ENCODE assay signal across 8 cellular contexts in the genomic region with DNA sequence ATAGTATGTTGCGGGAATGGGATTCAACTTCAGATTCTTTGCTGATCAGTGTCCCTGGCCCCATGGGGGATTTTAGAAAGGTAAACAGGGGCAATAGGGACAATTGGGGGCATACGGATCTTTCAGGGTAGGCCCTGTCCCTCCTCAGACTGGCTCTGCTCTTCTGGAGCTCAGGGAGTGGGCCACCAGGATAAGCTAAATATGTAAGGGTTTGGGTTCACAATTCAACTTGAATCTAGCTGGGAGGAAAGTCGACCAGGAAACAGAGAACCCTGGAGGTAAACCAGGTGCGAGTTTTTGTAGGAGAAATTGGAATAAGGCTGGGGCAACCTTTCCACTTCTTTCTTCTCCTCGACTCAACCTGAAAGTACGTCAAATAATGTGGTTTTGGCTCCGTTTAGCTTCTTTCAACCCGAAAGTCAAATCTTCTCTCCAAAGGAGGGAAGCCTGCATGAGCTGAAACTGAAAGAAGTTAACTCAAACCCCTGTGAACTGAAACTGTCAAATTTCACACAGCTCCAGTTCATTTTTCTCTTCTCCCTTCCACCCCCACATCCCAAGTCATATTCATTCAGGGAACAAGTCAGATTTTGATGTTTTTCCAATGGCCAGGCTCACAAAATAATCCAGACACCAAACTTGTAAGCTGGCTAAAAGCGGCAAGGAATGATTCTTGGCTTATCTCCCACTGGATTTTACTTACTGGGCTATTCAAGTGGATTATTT.
DNase-seq lines count a peak whose midpoint lies in the region; ATAC-seq and TF ChIP-seq lines count a peak whose summit lies in the region.
"Had no signal": no experiment of that assay in that cellular context is flagged by ENCODE, and none has a peak within 500 bp of the region (broad histone marks: within the 10 kb centered on the region; RNA-seq: fewer than 3 reads in every experiment).

No MANE protein-coding gene starts in this region.

- POLR2A ChIA-PET in CD8-positive, alpha-beta T cell (lab: Charles Lee), result no interaction called here

- H3K36me3 Mint-ChIP-seq in activated naive CD8-positive, alpha-beta T cell treated with anti-CD3 and anti-CD28 coated beads, Interleukin-2, amount 50 U/mL, for 24 hours (ENCODE audit: low read depth), result peaks cover 3% of the 10 kb centered on the region
- H3K36me3 Mint-ChIP-seq in CD8-positive, alpha-beta T cell, result no peaks in the 10 kb centered on the region

- peak; percentile 78 for ATAC-seq in GM18517 (IDR thresholded peaks at IDR 0.05; ENCODE audit: unreplicated experiment)
- peak; percentile 59 for ATAC-seq in GM21367 (IDR thresholded peaks at IDR 0.05; ENCODE audit: unreplicated experiment)
- ATAC-seq in HG03159 (IDR thresholded peaks at IDR 0.05; ENCODE audit: unreplicated experiment), result peak; percentile 64
- peak; percentile 58 for ATAC-seq in activated naive CD8-positive, alpha-beta T cell treated with anti-CD3 and anti-CD28 coated beads, Interleukin-2, amount 50 U/mL, for 24 hours
- no peak for ATAC-seq in CD8-positive, alpha-beta T cell

- peak overlapping the region; percentile 9 for H3K4me3 Mint-ChIP-seq in activated naive CD8-positive, alpha-beta T cell treated with anti-CD3 and anti-CD28 coated beads, Interleukin-2, amount 50 U/mL, for 24 hours
- H3K4me3 Mint-ChIP-seq in CD8-positive, alpha-beta T cell, result no peak overlapping the region

- peaks cover 64% of the 10 kb centered on the region for H3K4me1 Mint-ChIP-seq in activated naive CD8-positive, alpha-beta T cell treated with anti-CD3 and anti-CD28 coated beads, Interleukin-2, amount 50 U/mL, for 24 hours
- peaks cover 10% of the 10 kb centered on the region for H3K4me1 Mint-ChIP-seq in CD8-positive, alpha-beta T cell (ENCODE audit: low read depth)

- H3K4me1 ChIP-seq in CD8-positive, alpha-beta T cell (ENCODE audit: insufficient read depth, low read length), result peaks cover 7% of the 10 kb centered on the region

- H3K4me3 ChIP-seq in CD8-positive, alpha-beta T cell (ENCODE audit: low read depth, low read length), result no peak overlapping the region

- H3K27me3 ChIP-seq in CD8-positive, alpha-beta T cell (ENCODE audit: insufficient read depth, low read length), result no peaks in the 10 kb centered on the region

- peak overlapping the region; percentile 89 for H3K27ac Mint-ChIP-seq in activated naive CD8-positive, alpha-beta T cell treated with anti-CD3 and anti-CD28 coated beads, Interleukin-2, amount 50 U/mL, for 24 hours
- no peak overlapping the region for H3K27ac Mint-ChIP-seq in CD8-positive, alpha-beta T cell

- H3K27ac ChIP-seq in CD8-positive, alpha-beta T cell (ENCODE audit: low read depth, low read length), result no peak overlapping the region

- H3K27me3 Mint-ChIP-seq in activated naive CD8-positive, alpha-beta T cell treated with anti-CD3 and anti-CD28 coated beads, Interleukin-2, amount 50 U/mL, for 24 hours, result peaks cover 12% of the 10 kb centered on the region
- H3K27me3 Mint-ChIP-seq in CD8-positive, alpha-beta T cell (ENCODE audit: low read depth), result peaks cover 11% of the 10 kb centered on the region

- no peaks in the 10 kb centered on the region for H3K36me3 ChIP-seq in CD8-positive, alpha-beta T cell (ENCODE audit: insufficient read depth, low read length)

- TF ChIP-seq CTCF in CD8-positive, alpha-beta T cell (IDR thresholded peaks at IDR 0.05), result no peak

- DNase-seq in activated naive CD8-positive, alpha-beta T cell treated with anti-CD3 and anti-CD28 coated beads, Interleukin-2, amount 50 U/mL, for 24 hours, result no peak
- no peak for DNase-seq in CD8-positive, alpha-beta T cell
- no peak for DNase-seq in globus pallidus (ENCODE audit: low spot score)
- DNase-seq in NCI-H146 (lab: John Stamatoyannopoulos, UW), result no peak
- DNase-seq: NCI-H524 treated with DMSO at 0.1 percent for 48 hours had no signal

- CTCF ChIA-PET in CD8-positive, alpha-beta T cell (lab: Charles Lee), result interaction anchor here (1.3 to 1.4 kb wide), 2 partner anchors 10 to 23 kb away, joined by 3 read pairs; no protein-coding TSS in a partner anchor

- intact Hi-C loops in CD8-positive, alpha-beta T cell (cut with DNase I, micrococcal nuclease), result no loop called here

- no peaks in the 10 kb centered on the region for H3K9me3 ChIP-seq in CD8-positive, alpha-beta T cell (ENCODE audit: low read length)

- H3K9me3 Mint-ChIP-seq in activated naive CD8-positive, alpha-beta T cell treated with anti-CD3 and anti-CD28 coated beads, Interleukin-2, amount 50 U/mL, for 24 hours, result no peaks in the 10 kb centered on the region
- H3K9me3 Mint-ChIP-seq in CD8-positive, alpha-beta T cell, result no peaks in the 10 kb centered on the region
